ENCODE assay signal across 8 cellular contexts in genomic region chr9:124267271-124267807, GRCh38. TPM values are rescaled to one million over a fixed set of nuclear protein-coding genes. Genes with fewer than 3 reads are reported as not detected.
A peak's percentile ranks its signal among the peaks of the same experiment; 100 is the strongest.
DNase-seq lines count a peak whose midpoint lies in the region; ATAC-seq, FAIRE-seq and TF ChIP-seq lines count a peak whose summit lies in the region.

No MANE protein-coding gene starts in this region.

- ATAC-seq in GM18517 (IDR thresholded peaks at IDR 0.05; ENCODE audit: unreplicated experiment) (no peak), HG03280 (IDR thresholded peaks at IDR 0.05; ENCODE audit: unreplicated experiment) (no peak)

- peak; percentile 70 for FAIRE-seq in bronchial epithelial cell (lab: Jason Lieb, UNC)

- H3K9me3 ChIP-seq in uterus: no peaks in the 10 kb centered on the region

- H3K27me3 ChIP-seq in bronchial epithelial cell (ENCODE audit: control insufficient read depth, insufficient read depth, low read length) (no peaks in the 10 kb centered on the region), uterus (no peaks in the 10 kb centered on the region)

- intact Hi-C loops in uterus (cut with DNase I; ENCODE audit: low total_unique reads): no loop called here

- H3K36me3 ChIP-seq in bronchial epithelial cell (ENCODE audit: control insufficient read depth, insufficient read depth, low read length) (peaks cover 2% of the 10 kb centered on the region), uterus (no peaks in the 10 kb centered on the region)

- no peak overlapping the region for H3K27ac ChIP-seq in uterus

- TF ChIP-seq POLR2A in uterus (IDR thresholded peaks at IDR 0.05): no peak

- H3K4me3 ChIP-seq in bronchial epithelial cell (ENCODE audit: low read depth, low read length) (no peak overlapping the region), uterus (no peak overlapping the region)

- peaks cover 0 to 7% of the 10 kb centered on the region in 2 donors for H3K4me1 ChIP-seq in uterus

- TF ChIP-seq CTCF in bronchial epithelial cell (IDR thresholded peaks at IDR 0.05; ENCODE audit: insufficient read depth, low read length, severe bottlenecking) (no peak), uterus (IDR thresholded peaks at IDR 0.05) (no peak)

- DNase-seq in DMS53 treated with DMSO at 0.1 percent for 48 hours (lab: John Stamatoyannopoulos, UW; ENCODE audit: unreplicated experiment) (peak; percentile 96), NCI-H1092 treated with DMSO at 0.1 percent for 48 hours (lab: John Stamatoyannopoulos, UW) (peak; percentile 70), bronchial epithelial cell (ENCODE audit: low read depth) (peak; percentile 85), myocyte (ENCODE audit: low read depth) (peak; percentile 96), uterus (no peak), NCI-H82 treated with DMSO at 0.1 percent for 48 hours (lab: John Stamatoyannopoulos, UW; ENCODE audit: unreplicated experiment) (no peak)

RNA-seq across cellular contexts. Expression of gene NEK6, which starts 9.6 kb away (rescaled TPM):
- total RNA-seq in bronchial epithelial cell (8.4 and 14.7 TPM in 2 replicates), myocyte (65.6 and 84.7 TPM in 2 replicates), uterus (10 to 100 TPM in 3 of 4 donors, 1 to 10 TPM in 1; 6.1 to 38.5 (median 34.7) TPM)
- 124 TPM for polyA plus RNA-seq in myocyte (2012)

Comparison
In these comparisons a context has a peak if more than half of its experiments do, and no peak if none do; other contexts are left out.
1. DNase-seq: peak in DMS53 treated with DMSO at 0.1 percent for 48 hours (single experiment), NCI-H1092 treated with DMSO at 0.1 percent for 48 hours (single experiment), bronchial epithelial cell (single experiment) and myocyte (single experiment); none in uterus (0 of 2) and NCI-H82 treated with DMSO at 0.1 percent for 48 hours (single experiment).